In genomic region chr20:33552519-33552918, GRCh38 we compare ENCODE assay signal across 16 cellular contexts.
DNase-seq lines count a peak whose midpoint lies in the region; ATAC-seq and TF ChIP-seq lines count a peak whose summit lies in the region.
"Had no signal": no experiment of that assay in that cellular context is flagged by ENCODE, and none has a peak within 500 bp of the region (broad histone marks: within the 10 kb centered on the region; RNA-seq: fewer than 3 reads in every experiment).

No MANE protein-coding gene starts in this region.

- peak overlapping the region; percentile 89 for H3K27ac ChIP-seq in VCaP
- H3K27ac ChIP-seq: body of pancreas, neutrophil had no signal

- H3K4me1 Mint-ChIP-seq in activated CD8-positive, alpha-beta memory T cell treated with anti-CD3 and anti-CD28 coated beads, Interleukin-2, amount 10 ng/mL, durations not matched to agents 7 days and 5 days = peaks cover 26% of the 10 kb centered on the region
- H3K4me1 Mint-ChIP-seq in naive thymus-derived CD8-positive, alpha-beta T cell = peaks cover 8 to 42% (median 29%) of the 10 kb centered on the region in 4 donors

- no peak overlapping the region for H3K4me3 Mint-ChIP-seq in activated CD8-positive, alpha-beta memory T cell treated with anti-CD3 and anti-CD28 coated beads, Interleukin-2, amount 10 ng/mL, durations not matched to agents 7 days and 5 days
- H3K4me3 Mint-ChIP-seq in naive thymus-derived CD8-positive, alpha-beta T cell = peak overlapping the region in 1 of 10 donors; percentile 1

- CTCF ChIA-PET in activated CD8-positive, alpha-beta memory T cell treated with anti-CD3 and anti-CD28 coated beads, Interleukin-2, amount 10 ng/mL, durations not matched to agents 7 days and 5 days (lab: Charles Lee) = interaction anchor here (0.6 to 2.1 kb wide), 3 partner anchors 35 to 711 kb away, joined by 3 to 6 read pairs (median 3); no protein-coding TSS in a partner anchor

- peaks cover 20% of the 10 kb centered on the region for H3K36me3 Mint-ChIP-seq in activated CD8-positive, alpha-beta memory T cell treated with anti-CD3 and anti-CD28 coated beads, Interleukin-2, amount 10 ng/mL, durations not matched to agents 7 days and 5 days
- peaks cover 0 to 18% (median 14%) of the 10 kb centered on the region in 3 donors for H3K36me3 Mint-ChIP-seq in naive thymus-derived CD8-positive, alpha-beta T cell

- POLR2A ChIA-PET in naive thymus-derived CD8-positive, alpha-beta T cell (lab: Charles Lee) = interaction anchor here (0.6 to 1.2 kb wide), 3 partner anchors 63 to 1495 kb away, joined by 3 to 7 read pairs (median 3); partner anchors contain the start of gene CBFA2T2

- no peak for DNase-seq in activated CD8-positive, alpha-beta memory T cell treated with anti-CD3 and anti-CD28 coated beads, Interleukin-2, amount 10 ng/mL, durations not matched to agents 7 days and 5 days
- DNase-seq in activated CD8-positive, alpha-beta memory T cell treated with anti-CD3 and anti-CD28 coated beads, Interleukin-2, amount 50 U/mL, for 4 hours = no peak
- DNase-seq in GM20000 (ENCODE audit: low spot score) (peak; percentile 20), KG1 (lab: John Stamatoyannopoulos, UW) (no peak), UCSD-AML1 (lab: John Stamatoyannopoulos, UW; ENCODE audit: unreplicated experiment) (no peak)
- no peak for DNase-seq in naive thymus-derived CD8-positive, alpha-beta T cell
- DNase-seq: activated gamma-delta T cell treated with Interleukin-2 at 50 U/mL for 16 hours, body of pancreas, Calu3, erythroblast, NCI-H1694, NCI-H510A treated with DMSO at 0.1 percent for 48 hours had no signal

- H3K27ac Mint-ChIP-seq in activated CD8-positive, alpha-beta memory T cell treated with anti-CD3 and anti-CD28 coated beads, Interleukin-2, amount 10 ng/mL, durations not matched to agents 7 days and 5 days = peak overlapping the region; percentile 33
- peak overlapping the region in 9 of 10 donors; percentile 47 to 98 (median 84) for H3K27ac Mint-ChIP-seq in naive thymus-derived CD8-positive, alpha-beta T cell

- H3K9me3 Mint-ChIP-seq in activated CD8-positive, alpha-beta memory T cell treated with anti-CD3 and anti-CD28 coated beads, Interleukin-2, amount 10 ng/mL, durations not matched to agents 7 days and 5 days (ENCODE audit: low read depth) = no peaks in the 10 kb centered on the region
- H3K9me3 Mint-ChIP-seq in naive thymus-derived CD8-positive, alpha-beta T cell = no peaks in the 10 kb centered on the region

- TF ChIP-seq CTCF in GM20000 (IDR thresholded peaks at IDR 0.05; ENCODE audit: extremely low read depth, missing control alignments) (no peak), VCaP (conservative IDR thresholded peaks at IDR 0.05) (no peak)

- ATAC-seq in activated CD8-positive, alpha-beta memory T cell treated with anti-CD3 and anti-CD28 coated beads, Interleukin-2, amount 10 ng/mL, durations not matched to agents 7 days and 5 days = no peak
- ATAC-seq in naive thymus-derived CD8-positive, alpha-beta T cell = no peak
- no peak for ATAC-seq in GM18505 (IDR thresholded peaks at IDR 0.05; ENCODE audit: unreplicated experiment)
- ATAC-seq: body of pancreas, SK-N-SH treated with all-trans-retinoic acid at 6 μM for 48 hours had no signal

- no peaks in the 10 kb centered on the region for H3K27me3 Mint-ChIP-seq in activated CD8-positive, alpha-beta memory T cell treated with anti-CD3 and anti-CD28 coated beads, Interleukin-2, amount 10 ng/mL, durations not matched to agents 7 days and 5 days
- no peaks in the 10 kb centered on the region for H3K27me3 Mint-ChIP-seq in naive thymus-derived CD8-positive, alpha-beta T cell

- no peak for TF ChIP-seq POLR2A in GM18505 (IDR thresholded peaks at IDR 0.05; ENCODE audit: borderline replicate concordance, extremely low read depth, insufficient read depth, insufficient read length)
